10 cellular contexts compared by ENCODE assay signal in genomic region chr5:81755320-81755719, GRCh38. TPM values are rescaled to one million over a fixed set of nuclear protein-coding genes. Genes with fewer than 3 reads are reported as not detected.
DNase-seq lines count a peak whose midpoint lies in the region; ATAC-seq, FAIRE-seq and TF ChIP-seq lines count a peak whose summit lies in the region.
"Had no signal": no experiment of that assay in that cellular context is flagged by ENCODE, and none has a peak within 500 bp of the region (broad histone marks: within the 10 kb centered on the region; RNA-seq: fewer than 3 reads in every experiment).

No MANE protein-coding gene starts in this region.

- H3K27ac Mint-ChIP-seq in activated CD8-positive, alpha-beta T cell treated with anti-CD3 and anti-CD28 coated beads for 36 hours: no peak overlapping the region
- H3K27ac Mint-ChIP-seq: naive B cell had no signal

- TF ChIP-seq POLR2A in heart left ventricle (IDR thresholded peaks at IDR 0.05): no peak
- no peak for TF ChIP-seq POLR2A in uterus (IDR thresholded peaks at IDR 0.05)

- no peaks in the 10 kb centered on the region for H3K36me3 Mint-ChIP-seq in activated CD8-positive, alpha-beta T cell treated with anti-CD3 and anti-CD28 coated beads for 36 hours (ENCODE audit: low read depth)
- H3K36me3 Mint-ChIP-seq: naive B cell had no signal

- peaks cover 2% of the 10 kb centered on the region for H3K27me3 Mint-ChIP-seq in activated CD8-positive, alpha-beta T cell treated with anti-CD3 and anti-CD28 coated beads for 36 hours
- H3K27me3 Mint-ChIP-seq: naive B cell had no signal

- peaks cover 2 to 42% (median 25%) of the 10 kb centered on the region in 12 donors for H3K4me1 ChIP-seq in heart left ventricle
- peaks cover 28% of the 10 kb centered on the region for H3K4me1 ChIP-seq in lower lobe of right lung
- H3K4me1 ChIP-seq in uterus: peaks cover 0 to 10% of the 10 kb centered on the region in 2 donors

- intact Hi-C loops in heart left ventricle (cut with DNase I): loop anchor here in 7 of 10 donors (2.0 to 10.0 kb wide), 6 partner anchors 23 to 409 kb away; partner anchors contain the start of gene ATG10 (in 2 of the 7)
- intact Hi-C loops in cardiac septum (cut with DNase I): loop anchor here (10.0 kb wide), 1 partner anchor 409 kb away; no protein-coding TSS in a partner anchor
- intact Hi-C loops in lower lobe of right lung (cut with DNase I): no loop called here
- intact Hi-C loops in uterus (cut with DNase I; ENCODE audit: low total_unique reads): no loop called here
- intact Hi-C loops in activated CD8-positive, alpha-beta T cell treated with anti-CD3 and anti-CD28 coated beads for 36 hours (cut with micrococcal nuclease): no loop called here

- CTCF ChIA-PET in activated CD8-positive, alpha-beta T cell treated with anti-CD3 and anti-CD28 coated beads for 36 hours (lab: Charles Lee): interaction anchor here (0.6 to 4.1 kb wide), 3 partner anchors 96 to 1100 kb away, joined by 3 to 12 read pairs (median 3); no protein-coding TSS in a partner anchor

- peak overlapping the region in 11 of 12 donors; percentile 8 to 70 (median 36) for H3K27ac ChIP-seq in heart left ventricle
- peak overlapping the region; percentile 65 for H3K27ac ChIP-seq in lower lobe of right lung
- H3K27ac ChIP-seq in uterus: peak overlapping the region; percentile 32 to 60
- H3K27ac ChIP-seq: BLaER1 treated with 17β-estradiol and CSF1 and Interleukin-3, amounts not matched to agents 10 nM and 100 nM had no signal

- POLR2A ChIA-PET in activated CD8-positive, alpha-beta T cell treated with anti-CD3 and anti-CD28 coated beads for 36 hours (lab: Charles Lee): interaction anchor here (1.2 kb wide), 2 partner anchors 17 to 96 kb away, joined by 3 to 4 read pairs; no protein-coding TSS in a partner anchor

- H3K4me3 Mint-ChIP-seq in activated CD8-positive, alpha-beta T cell treated with anti-CD3 and anti-CD28 coated beads for 36 hours: no peak overlapping the region
- H3K4me3 Mint-ChIP-seq: naive B cell had no signal

- no peaks in the 10 kb centered on the region for H3K27me3 ChIP-seq in heart left ventricle
- H3K27me3 ChIP-seq in bronchial epithelial cell (ENCODE audit: control insufficient read depth, insufficient read depth, low read length): no peaks in the 10 kb centered on the region
- H3K27me3 ChIP-seq in lower lobe of right lung (ENCODE audit: low read depth): no peaks in the 10 kb centered on the region
- no peaks in the 10 kb centered on the region for H3K27me3 ChIP-seq in uterus
- H3K27me3 ChIP-seq: BLaER1 treated with 17β-estradiol and CSF1 and Interleukin-3, amounts not matched to agents 10 nM and 100 nM had no signal

- TF ChIP-seq CTCF in heart left ventricle (IDR thresholded peaks at IDR 0.05): no peak
- TF ChIP-seq CTCF in bronchial epithelial cell (IDR thresholded peaks at IDR 0.05; ENCODE audit: insufficient read depth, low read length, severe bottlenecking): no peak
- TF ChIP-seq CTCF in lower lobe of right lung (IDR thresholded peaks at IDR 0.05): no peak
- no peak for TF ChIP-seq CTCF in uterus (IDR thresholded peaks at IDR 0.05)
- TF ChIP-seq CTCF in activated CD8-positive, alpha-beta T cell treated with anti-CD3 and anti-CD28 coated beads for 36 hours (IDR thresholded peaks at IDR 0.05): no peak

- H3K4me3 ChIP-seq in heart left ventricle (no peak overlapping the region), bronchial epithelial cell (ENCODE audit: low read depth, low read length) (no peak overlapping the region), lower lobe of right lung (no peak overlapping the region), uterus (no peak overlapping the region)
- H3K4me3 ChIP-seq: BLaER1 treated with 17β-estradiol and CSF1 and Interleukin-3, amounts not matched to agents 10 nM and 100 nM had no signal

- H3K9me3 ChIP-seq in heart left ventricle: no peaks in the 10 kb centered on the region
- no peaks in the 10 kb centered on the region for H3K9me3 ChIP-seq in lower lobe of right lung
- H3K9me3 ChIP-seq in uterus: no peaks in the 10 kb centered on the region

- WGBS in heart left ventricle, 4 donors: 5 to 18% (median 9%) methylated on average over 2 of the region's 2 CpGs

- FAIRE-seq in bronchial epithelial cell (lab: Jason Lieb, UNC): peak; percentile 7

- peaks cover 7% of the 10 kb centered on the region for H3K4me1 Mint-ChIP-seq in activated CD8-positive, alpha-beta T cell treated with anti-CD3 and anti-CD28 coated beads for 36 hours (ENCODE audit: low read depth)

- DNase-seq in heart left ventricle (peak in 1 of 5 donors; percentile 52), cardiac septum (ENCODE audit: low spot score) (no peak), bronchial epithelial cell (ENCODE audit: low read depth) (peak; percentile 95), lower lobe of right lung (no peak), uterus (peak; percentile 57 to 73), cerebellar cortex (ENCODE audit: low spot score) (no peak)
- no peak for DNase-seq in activated CD8-positive, alpha-beta T cell treated with anti-CD3 and anti-CD28 coated beads for 36 hours
- DNase-seq: naive B cell had no signal

- H3K36me3 ChIP-seq in heart left ventricle (no peaks in the 10 kb centered on the region), bronchial epithelial cell (ENCODE audit: control insufficient read depth, insufficient read depth, low read length) (no peaks in the 10 kb centered on the region), lower lobe of right lung (no peaks in the 10 kb centered on the region), uterus (no peaks in the 10 kb centered on the region)
- H3K36me3 ChIP-seq: BLaER1 treated with 17β-estradiol and CSF1 and Interleukin-3, amounts not matched to agents 10 nM and 100 nM had no signal

- no peaks in the 10 kb centered on the region for H3K9me3 Mint-ChIP-seq in activated CD8-positive, alpha-beta T cell treated with anti-CD3 and anti-CD28 coated beads for 36 hours
- H3K9me3 Mint-ChIP-seq: naive B cell had no signal

- ATAC-seq in heart left ventricle (no peak), lower lobe of right lung (peak in 1 of 2 donors; percentile 46), GM18909 (IDR thresholded peaks at IDR 0.05; ENCODE audit: poor library complexity, unreplicated experiment) (no peak)
- no peak for ATAC-seq in activated CD8-positive, alpha-beta T cell treated with anti-CD3 and anti-CD28 coated beads for 36 hours

RNA-seq across cellular contexts. Expression of gene SSBP2, which starts 4.4 kb away (rescaled TPM):
- total RNA-seq in heart left ventricle (10 to 100 TPM; 38.6 to 98.1 (median 50.7) TPM), cardiac septum (102 TPM), bronchial epithelial cell (7.9 and 13.4 TPM in 2 replicates), lower lobe of right lung (41.1 TPM), uterus (100 to 1,000 TPM in 2 of 4 donors, 10 to 100 TPM in 2; 22.0 to 204 (median 90.9) TPM)
- polyA plus RNA-seq in heart left ventricle: 10 to 100 TPM; 25.6 to 59.1 TPM
- total RNA-seq in activated CD8-positive, alpha-beta T cell treated with anti-CD3 and anti-CD28 coated beads for 36 hours: 10 to 100 TPM; 11.7 to 12.9 TPM

Comparison
In these comparisons a context has a peak if more than half of its experiments do, and no peak if none do; other contexts are left out.
1. DNase-seq: peak in bronchial epithelial cell (single experiment) and uterus (2 of 2); none in cardiac septum (single experiment), lower lobe of right lung (single experiment), activated CD8-positive, alpha-beta T cell treated with anti-CD3 and anti-CD28 coated beads for 36 hours (single experiment) and cerebellar cortex (single experiment).
2. intact Hi-C loops: an anchor here in heart left ventricle (2.0 to 10.0 kb wide) and cardiac septum (10.0 kb wide); none called in lower lobe of right lung, uterus and activated CD8-positive, alpha-beta T cell treated with anti-CD3 and anti-CD28 coated beads for 36 hours.
3. Peak in every context shown above with its lines, with median percentiles within 50 percentile points of each other: H3K27ac ChIP-seq.